In the genomic region with DNA sequence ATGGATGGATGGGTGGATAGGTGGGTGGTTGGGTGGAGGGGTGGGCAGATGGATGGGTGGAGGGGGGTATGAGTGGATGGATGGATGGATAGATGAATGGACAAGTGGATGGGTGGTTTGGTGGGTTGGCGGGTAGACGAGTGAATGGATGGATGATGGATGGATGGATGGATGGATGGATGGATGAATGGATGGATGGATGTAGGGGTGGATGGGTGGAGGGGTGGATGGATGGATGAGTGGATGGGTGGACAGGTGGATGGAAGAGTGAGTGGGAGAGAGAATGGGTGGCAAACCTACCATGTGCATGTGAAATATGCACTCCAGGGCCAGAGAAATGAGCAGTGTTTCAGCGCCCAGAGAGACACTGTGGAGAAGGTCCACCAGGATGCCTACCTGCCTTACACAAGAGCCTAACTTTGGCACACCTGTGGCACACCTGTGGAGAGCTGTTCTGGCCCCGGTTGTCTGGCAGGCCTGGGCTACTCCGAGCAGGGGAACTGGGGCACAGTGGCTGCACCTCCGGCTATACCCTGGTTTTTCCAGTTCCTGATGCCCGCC, we compare ENCODE assay signal across 14 cellular contexts. TPM values are rescaled to one million over a fixed set of nuclear protein-coding genes. Genes with fewer than 3 reads are reported as not detected.
DNase-seq lines count a peak whose midpoint lies in the region; ATAC-seq, FAIRE-seq and TF ChIP-seq lines count a peak whose summit lies in the region.
"Had no signal": no experiment of that assay in that cellular context is flagged by ENCODE, and none has a peak within 500 bp of the region (broad histone marks: within the 10 kb centered on the region; RNA-seq: fewer than 3 reads in every experiment).

No MANE protein-coding gene starts in this region.

- H3K9me1 ChIP-seq in K562 (ENCODE audit: control insufficient read depth, insufficient read depth, low read length): no peaks in the 10 kb centered on the region

- H4K20me1 ChIP-seq in K562 (replicated peaks; ENCODE audit: control insufficient read depth, insufficient read depth, low read length): no peaks in the 10 kb centered on the region
- H4K20me1 ChIP-seq in osteoblast (ENCODE audit: insufficient read depth, low read length): peaks cover 24% of the 10 kb centered on the region

- intact Hi-C loops in K562 (cut with micrococcal nuclease): loop anchor here (5.0 kb wide), 1 partner anchor 34 kb away; no protein-coding TSS in a partner anchor

- WGBS in K562 (ENCODE audit: insufficient coverage, low coverage, missing lambda C conversion rate): 73% methylated on average over 7 of the region's 7 CpGs
- 65% methylated on average over 7 of the region's 7 CpGs for WGBS in liver

- in situ Hi-C loops in K562 (cut with MboI): no loop called here
- in situ Hi-C loops in GM13976 (cut with MboI; ENCODE audit: low sequenced_read_pairs, unreplicated experiment): no loop called here

- peaks cover 4% of the 10 kb centered on the region; the same call in 1 of the 2 replicates for H3K4me1 ChIP-seq in HEK293 (ENCODE audit: control insufficient read depth, insufficient read depth, low read length)
- peaks cover 75 to 83% of the 10 kb centered on the region in 2 experiments for H3K4me1 ChIP-seq in K562 (replicated peaks in 1 of 2; ENCODE audit: control insufficient read depth in 2 of 2, insufficient read depth in 2 of 2, low read length in 2 of 2)
- peaks cover 18 to 56% (median 46%) of the 10 kb centered on the region in 4 donors for H3K4me1 ChIP-seq in liver (ENCODE audit: control insufficient read depth in 4 of 4, insufficient read depth in 4 of 4, low read length in 3 of 4)
- peaks cover 30 to 79% of the 10 kb centered on the region in 2 donors for H3K4me1 ChIP-seq in thoracic aorta (ENCODE audit: control insufficient read depth in 1 of 2, low read depth in 2 of 2)
- H3K4me1 ChIP-seq in osteoblast (ENCODE audit: insufficient read depth, low read length): peaks cover 87% of the 10 kb centered on the region

- no peak overlapping the region for H3K27ac ChIP-seq in HEK293 (ENCODE audit: extremely low read depth, low read depth, low read length)
- peak overlapping the region; percentile 93 for H3K27ac ChIP-seq in K562 (ENCODE audit: extremely low read depth, low read depth, low read length)
- H3K27ac ChIP-seq in liver (ENCODE audit: low read depth in 1 of 2, low read length in 2 of 2): peak overlapping the region; percentile 85 to 91
- H3K27ac ChIP-seq in thoracic aorta: peak overlapping the region; percentile 91 to 96
- H3K27ac ChIP-seq in osteoblast (ENCODE audit: low read depth, low read length): no peak overlapping the region
- H3K27ac ChIP-seq: HL-60 had no signal

- POLR2A ChIA-PET in HEK293 (lab: Yijun Ruan, JAX) (interaction anchor here (1.1 kb wide), 2 partner anchors 9 to 12 kb away, joined by 3 to 7 read pairs; a partner anchor contains a TSS), K562 (lab: Yijun Ruan, JAX) (interaction anchor here (0.9 to 5.1 kb wide), 7 partner anchors 9 to 40 kb away, joined by 3 to 38 read pairs (median 6); a partner anchor contains a TSS)

- H3K4me2 ChIP-seq in K562 (ENCODE audit: insufficient read depth, low read length): no peak overlapping the region
- H3K4me2 ChIP-seq in osteoblast (ENCODE audit: insufficient read depth, low read length): no peak overlapping the region

- TF ChIP-seq EP300 in K562 (IDR thresholded peaks at IDR 0.05; ENCODE audit: low read length): no peak

- FAIRE-seq in K562 (lab: Jason Lieb, UNC): no peak

- ATAC-seq in K562 (no peak), thoracic aorta (ENCODE audit: insufficient number of reproducible peaks, low FRiP score, low read depth) (no peak), HG03175 (IDR thresholded peaks at IDR 0.05; ENCODE audit: unreplicated experiment) (no peak)
- ATAC-seq: effector memory CD8-positive, alpha-beta T cell; gastroesophageal sphincter had no signal

- H3K9me3 ChIP-seq in HEK293 (ENCODE audit: control insufficient read depth, insufficient read depth, low read depth, low read length) (no peaks in the 10 kb centered on the region), K562 (replicated peaks; ENCODE audit: control insufficient read depth, insufficient read depth, low read depth, low read length) (no peaks in the 10 kb centered on the region), liver (ENCODE audit: control insufficient read depth in 4 of 4, low read length in 3 of 4) (no peaks in the 10 kb centered on the region), thoracic aorta (no peaks in the 10 kb centered on the region), osteoblast (ENCODE audit: low read depth, low read length) (no peaks in the 10 kb centered on the region)
- H3K9me3 ChIP-seq: gastroesophageal sphincter, SJSA1 had no signal

- H3K9ac ChIP-seq in K562 (ENCODE audit: insufficient read depth in 1 of 2, low read depth in 2 of 2, low read length in 2 of 2) (peak overlapping the region; percentile 78 to 82; a peak in 2 of 4 replicates), liver (ENCODE audit: low read depth in 1 of 2, low read length in 2 of 2) (no peak overlapping the region)

- DNase-seq in K562 (ENCODE audit: extremely low read depth in 1 of 4, low spot score in 3 of 4): no peak
- DNase-seq in thoracic aorta (ENCODE audit: low spot score): no peak
- no peak for DNase-seq in GM13976 (ENCODE audit: low spot score)
- DNase-seq in osteoblast (ENCODE audit: insufficient read length, low spot score, missing footprints): no peak
- DNase-seq in GDM1 (lab: John Stamatoyannopoulos, UW): no peak
- DNase-seq: activated CD4-positive, alpha-beta T cell treated with anti-CD3 and anti-CD28 coated beads for 48 hours; activated naive CD4-positive, alpha-beta T cell treated with anti-CD3 and anti-CD28 coated beads, Interleukin-2, amount 10 ng/mL, durations not matched to agents 7 days and 5 days; effector memory CD8-positive, alpha-beta T cell had no signal

- TF ChIP-seq RAD21 in K562 (CRISPR knock-in tag; conservative IDR thresholded peaks at IDR 0.05 in 1 of 2, IDR thresholded peaks at IDR 0.05 in 1 of 2) (no peak), liver (IDR thresholded peaks at IDR 0.05) (no peak)

- peaks cover 5 to 81% of the 10 kb centered on the region in 2 experiments; a peak in 2 of 3 replicates for H3K36me3 ChIP-seq in HEK293 (ENCODE audit: control insufficient read depth in 2 of 2, insufficient read depth in 1 of 2, low read length in 2 of 2)
- no peaks in the 10 kb centered on the region for H3K36me3 ChIP-seq in K562 (ENCODE audit: control insufficient read depth, insufficient read depth, low read length)
- H3K36me3 ChIP-seq in liver (ENCODE audit: control insufficient read depth in 4 of 4, insufficient read depth in 3 of 4, low read depth in 1 of 4, low read length in 3 of 4): peaks cover 0 to 14% (median 2%) of the 10 kb centered on the region in 4 donors
- H3K36me3 ChIP-seq in thoracic aorta: peaks cover under 1% of the 10 kb centered on the region
- H3K36me3 ChIP-seq in osteoblast (ENCODE audit: insufficient read depth, low read length): peaks cover 55% of the 10 kb centered on the region

- CTCF ChIA-PET in HEK293 (lab: Yijun Ruan, JAX) (interaction anchor here (5.9 kb wide), 1 partner anchor 61 kb away, joined by 39 read pairs; no protein-coding TSS in a partner anchor), K562 (lab: Yijun Ruan, JAX; ENCODE audit: low intra/inter-chr PET ratio) (no interaction called here)

- TF ChIP-seq CTCF in HEK293 (tag by site-specific recombination; IDR thresholded peaks at IDR 0.05) (no peak), K562 (IDR thresholded peaks at IDR 0.05 in 2 of 3, conservative IDR thresholded peaks at IDR 0.05 in 1 of 3; ENCODE audit: insufficient read depth in 2 of 3, low read depth in 1 of 3, low read length in 3 of 3) (no peak), liver (IDR thresholded peaks at IDR 0.05; ENCODE audit: low read depth, low read length, missing input control) (no peak), thoracic aorta (IDR thresholded peaks at IDR 0.05) (no peak), GM13976 (IDR thresholded peaks at IDR 0.05; ENCODE audit: borderline replicate concordance, control extremely low read depth, extremely low read depth, insufficient read depth, missing control alignments) (no peak), osteoblast (IDR thresholded peaks at IDR 0.05; ENCODE audit: extremely low read depth, low read depth, low read length) (no peak)

- H3K4me3 ChIP-seq in HEK293 (ENCODE audit: low read depth, low read length) (no peak overlapping the region), K562 (no peak overlapping the region), liver (ENCODE audit: low read depth in 1 of 3, low read length in 3 of 3) (no peak overlapping the region), thoracic aorta (no peak overlapping the region), osteoblast (ENCODE audit: insufficient read depth, low read length) (no peak overlapping the region)
- H3K4me3 ChIP-seq: gastroesophageal sphincter, SJSA1 had no signal

- H2AFZ ChIP-seq in K562 (ENCODE audit: low read depth, low read length): no peak overlapping the region
- H2AFZ ChIP-seq in osteoblast (ENCODE audit: low read length): no peak overlapping the region

- H3K79me2 ChIP-seq in K562 (ENCODE audit: control insufficient read depth, insufficient read depth, low read length) (no peaks in the 10 kb centered on the region; the same call in 2 of the 3 replicates), osteoblast (ENCODE audit: insufficient read depth, low read length) (peaks cover 84% of the 10 kb centered on the region)

- H3K27me3 ChIP-seq in K562 (ENCODE audit: control insufficient read depth in 2 of 2, insufficient read depth in 2 of 2, low read length in 2 of 2) (no peaks in the 10 kb centered on the region), liver (ENCODE audit: control insufficient read depth in 4 of 4, insufficient read depth in 4 of 4, low read length in 3 of 4) (no peaks in the 10 kb centered on the region), thoracic aorta (replicated peaks; ENCODE audit: insufficient read depth) (no peaks in the 10 kb centered on the region), osteoblast (ENCODE audit: insufficient read depth, low read length) (no peaks in the 10 kb centered on the region)
- H3K27me3 ChIP-seq: gastroesophageal sphincter, SJSA1 had no signal

- no peak for TF ChIP-seq POLR2A in K562 (conservative IDR thresholded peaks at IDR 0.05)

- no TSS peak for BruUV-seq in K562 (replicated peaks; lab: Mats Ljungman, UMichigan)

RNA-seq across cellular contexts. Expression of a gene that starts 12.8 kb away (rescaled TPM):
- total RNA-seq in K562 (2011; cell fraction: chromatin; rRNA removed; ENCODE audit: low replicate concordance): 0.55 and 1.5 TPM in 2 replicates
- 0.79 and 1.2 TPM in 2 replicates for total RNA-seq in K562 (2011; cell fraction: nucleolus; rRNA removed)
- 0.15 and 0.23 TPM in 2 replicates for total RNA-seq in K562 (2011; cell fraction: nucleoplasm; rRNA removed)
- total RNA-seq in K562 (2014; rRNA removed) (not detected in 2 replicates), K562 (2014; rRNA removed; fragmentation: Illumina TruSeq; extraction: Trizol) (0.04 and 0.06 TPM in 2 replicates), K562 (2015; rRNA removed; fragmentation: Illumina TruSeq; extraction: Trizol) (not detected in 2 replicates), K562 (2021) (0.36 and 0.40 TPM in 2 replicates), liver (10 to 100 TPM in 1 of 2 donors, 1 to 10 TPM in 1; 5.8 to 11.1 TPM), thoracic aorta (10 to 100 TPM; 20.3 to 32.9 TPM), osteoblast (13.3 and 21.0 TPM in 2 replicates)
- polyA plus RNA-seq in K562 (2011; rRNA removed) (0.16 and 0.17 TPM in 2 replicates), K562 (2014; fragmentation: Illumina TruSeq; extraction: Trizol) (0.07 and 0.12 TPM in 2 replicates), K562 (2014; fragmentation: Nextera tagmentation; extraction: Ambion mirVana) (not detected), K562 (2014; rRNA removed) (0.05 TPM in 2 replicates), liver (1 to 10 TPM; 2.9 to 7.9 TPM)
- 0.09 and 0.70 TPM in 2 replicates for polyA plus RNA-seq in K562 (2011; cell fraction: cytosol; rRNA removed)
- polyA plus RNA-seq in K562 (2011; cell fraction: nucleus; rRNA removed): 0.24 and 0.92 TPM in 2 replicates
- polyA plus RNA-seq in K562 (2012): 0.07 and 0.09 TPM in 2 replicates
- polyA minus RNA-seq in K562 (2011; rRNA and poly(A)+ RNA removed): 0.15 and 0.28 TPM in 2 replicates
- polyA minus RNA-seq in K562 (2011; cell fraction: cytosol; rRNA and poly(A)+ RNA removed): 1.7 and 2.2 TPM in 2 replicates
- 0.33 and 0.81 TPM in 2 replicates for polyA minus RNA-seq in K562 (2011; cell fraction: nucleus; rRNA and poly(A)+ RNA removed)

Comparison
In these comparisons a context has a peak if more than half of its experiments do, and no peak if none do; other contexts are left out.
1. H3K27ac ChIP-seq: peak in K562 (single experiment), liver (2 of 2) and thoracic aorta (2 of 2); none in HEK293 (single experiment) and osteoblast (single experiment).
2. H3K9ac ChIP-seq: peak in K562 (2 of 2); none in liver (0 of 2).